ENCODE assay signal across 7 cellular contexts in the genomic region with DNA sequence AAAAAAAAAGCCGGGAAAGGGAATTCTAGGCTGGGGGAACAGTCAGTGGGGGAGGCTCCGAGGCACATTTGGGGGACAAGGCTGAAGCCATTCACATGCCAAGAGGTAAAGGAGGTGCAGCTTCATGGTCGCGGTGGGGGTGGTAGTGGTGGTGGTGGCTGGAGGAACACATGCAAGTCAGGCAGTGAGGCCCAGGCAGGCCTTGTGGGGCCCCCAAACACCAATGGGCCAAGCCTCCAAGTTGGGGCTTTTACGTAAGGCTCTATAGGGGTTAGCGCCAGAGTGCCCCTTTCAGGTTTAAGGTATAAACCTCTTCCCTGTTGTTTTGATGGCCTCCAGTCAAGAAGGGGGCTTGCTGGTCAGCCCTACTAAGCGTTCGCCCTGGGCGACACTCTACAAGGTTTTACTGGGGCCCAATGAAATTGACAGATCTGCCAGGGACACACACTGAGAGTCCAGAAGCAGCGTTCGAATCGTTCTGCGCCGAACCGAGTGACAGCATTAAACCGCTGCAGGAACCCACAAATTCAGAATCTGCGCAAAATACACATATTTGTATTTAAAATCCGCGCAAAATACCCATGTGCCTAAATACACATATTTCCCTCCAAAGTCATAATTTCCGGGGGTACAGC. TPM values are rescaled to one million over a fixed set of nuclear protein-coding genes. Genes with fewer than 3 reads are reported as not detected.
DNase-seq lines count a peak whose midpoint lies in the region; ATAC-seq and TF ChIP-seq lines count a peak whose summit lies in the region.

No MANE protein-coding gene starts in this region.

- WGBS in iPS DF 6.9 (ENCODE audit: insufficient coverage, insufficient read length) = no CpG with 5 or more reads among the region's 20 CpGs

- 0 out of 2 replicates have a peak, but pooled peaks cover 2% of the 10 kb centered on the region for H3K4me1 ChIP-seq in iPS DF 6.9 (ENCODE audit: control insufficient read depth, insufficient read depth, low read length)

- no peaks in the 10 kb centered on the region for H3K27me3 ChIP-seq in iPS DF 6.9 (ENCODE audit: control insufficient read depth, insufficient read depth, low read length)

- ATAC-seq in activated T-cell treated with anti-CD3 and anti-CD28 coated beads, Interleukin-2, amount 50 U/mL, for 72 hours (replicated peaks in 1 of 2) = no peak
- ATAC-seq in stimulated activated effector memory CD8-positive, alpha-beta T cell treated with anti-CD3 and anti-CD28 coated beads, Interleukin-12 subunit alpha, Interleukin-12 subunit beta, amount 100 ng/mL, for 72 hours = no peak
- no peak for ATAC-seq in GM18909 (IDR thresholded peaks at IDR 0.05; ENCODE audit: poor library complexity, unreplicated experiment)

- peak overlapping the region; percentile 82 for H3K27ac Mint-ChIP-seq in HFFc6
- peak overlapping the region; percentile 95 for H3K27ac Mint-ChIP-seq in activated T-cell treated with anti-CD3 and anti-CD28 coated beads, Interleukin-2, amount 50 U/mL, for 72 hours
- peak overlapping the region; percentile 96 for H3K27ac Mint-ChIP-seq in stimulated activated effector memory CD8-positive, alpha-beta T cell treated with anti-CD3 and anti-CD28 coated beads, Interleukin-12 subunit alpha, Interleukin-12 subunit beta, amount 100 ng/mL, for 72 hours

- no peaks in the 10 kb centered on the region for H3K9me3 ChIP-seq in iPS DF 6.9 (ENCODE audit: control insufficient read depth, insufficient read depth, low read length)

- H3K36me3 Mint-ChIP-seq in HFFc6 (ENCODE audit: low read depth) = peaks cover 13% of the 10 kb centered on the region; the same call in 1 of the 2 replicates
- H3K36me3 Mint-ChIP-seq in activated T-cell treated with anti-CD3 and anti-CD28 coated beads, Interleukin-2, amount 50 U/mL, for 72 hours (ENCODE audit: insufficient read depth in 2 of 2) = no peaks in the 10 kb centered on the region
- peaks cover 29% of the 10 kb centered on the region for H3K36me3 Mint-ChIP-seq in stimulated activated effector memory CD8-positive, alpha-beta T cell treated with anti-CD3 and anti-CD28 coated beads, Interleukin-12 subunit alpha, Interleukin-12 subunit beta, amount 100 ng/mL, for 72 hours

- peak overlapping the region; percentile 61; the same call in 1 of the 2 replicates for H3K4me3 ChIP-seq in iPS DF 6.9 (ENCODE audit: low read length)

- H3K27ac ChIP-seq in iPS DF 6.9 (ENCODE audit: low read length) = no peak overlapping the region

- no peaks in the 10 kb centered on the region for H3K36me3 ChIP-seq in iPS DF 6.9 (ENCODE audit: control insufficient read depth, insufficient read depth, low read length)

- no peak for TF ChIP-seq CTCF in HFFc6 (IDR thresholded peaks at IDR 0.05)

- peaks cover 29% of the 10 kb centered on the region for H3K4me1 Mint-ChIP-seq in HFFc6 (ENCODE audit: low read depth)
- H3K4me1 Mint-ChIP-seq in activated T-cell treated with anti-CD3 and anti-CD28 coated beads, Interleukin-2, amount 50 U/mL, for 72 hours (ENCODE audit: low read depth) = peaks cover 59% of the 10 kb centered on the region
- H3K4me1 Mint-ChIP-seq in stimulated activated effector memory CD8-positive, alpha-beta T cell treated with anti-CD3 and anti-CD28 coated beads, Interleukin-12 subunit alpha, Interleukin-12 subunit beta, amount 100 ng/mL, for 72 hours = peaks cover 52% of the 10 kb centered on the region

- H3K27me3 Mint-ChIP-seq in HFFc6 (ENCODE audit: insufficient read depth) = no peaks in the 10 kb centered on the region; the same call in 1 of the 2 replicates
- H3K27me3 Mint-ChIP-seq in activated T-cell treated with anti-CD3 and anti-CD28 coated beads, Interleukin-2, amount 50 U/mL, for 72 hours (ENCODE audit: low read depth) = no peaks in the 10 kb centered on the region

- no peak for DNase-seq in HFFc6
- peak in 1 of 2 donors; percentile 27 for DNase-seq in activated T-cell treated with anti-CD3 and anti-CD28 coated beads, Interleukin-2, amount 50 U/mL, for 72 hours
- no peak for DNase-seq in iPS DF 6.9 (ENCODE audit: low read depth, low spot score)
- no peak for DNase-seq in stimulated activated effector memory CD8-positive, alpha-beta T cell treated with anti-CD3 and anti-CD28 coated beads, Interleukin-12 subunit alpha, Interleukin-12 subunit beta, amount 100 ng/mL, for 72 hours (ENCODE audit: low spot score in 2 of 2)
- DNase-seq in effector CD8-positive, alpha-beta T cell (lab: John Stamatoyannopoulos, UW) = no peak
- DNase-seq in NK-92 (lab: John Stamatoyannopoulos, UW; ENCODE audit: unreplicated experiment) = no peak

- no peaks in the 10 kb centered on the region for H3K9me3 Mint-ChIP-seq in HFFc6
- no peaks in the 10 kb centered on the region for H3K9me3 Mint-ChIP-seq in activated T-cell treated with anti-CD3 and anti-CD28 coated beads, Interleukin-2, amount 50 U/mL, for 72 hours
- H3K9me3 Mint-ChIP-seq in stimulated activated effector memory CD8-positive, alpha-beta T cell treated with anti-CD3 and anti-CD28 coated beads, Interleukin-12 subunit alpha, Interleukin-12 subunit beta, amount 100 ng/mL, for 72 hours = no peaks in the 10 kb centered on the region

- peak overlapping the region; percentile 97 for H3K4me3 Mint-ChIP-seq in HFFc6
- H3K4me3 Mint-ChIP-seq in activated T-cell treated with anti-CD3 and anti-CD28 coated beads, Interleukin-2, amount 50 U/mL, for 72 hours = peak overlapping the region; percentile 82 to 93
- H3K4me3 Mint-ChIP-seq in stimulated activated effector memory CD8-positive, alpha-beta T cell treated with anti-CD3 and anti-CD28 coated beads, Interleukin-12 subunit alpha, Interleukin-12 subunit beta, amount 100 ng/mL, for 72 hours = peak overlapping the region; percentile 87

RNA-seq across cellular contexts. Expression of gene AP5S1, which starts 0.8 kb away (rescaled TPM):
- 10 to 100 TPM; 17.7 to 21.7 (median 19.4) TPM for total RNA-seq in HFFc6 (2021; fragmentation: NEBNext Ultra II Directional; extraction: Animal tissue kit (Norgen Biotek cat#: 25700))
- 10 to 100 TPM; 10.3 to 13.7 TPM for total RNA-seq in activated T-cell treated with anti-CD3 and anti-CD28 coated beads, Interleukin-2, amount 50 U/mL, for 72 hours

RNA-seq across cellular contexts. Expression of gene CDC25B, which starts 23.4 kb away (rescaled TPM):
- total RNA-seq in HFFc6 (2021; fragmentation: NEBNext Ultra II Directional; extraction: Animal tissue kit (Norgen Biotek cat#: 25700)) = 10 to 100 TPM; 44.9 to 92.6 (median 84.5) TPM
- total RNA-seq in activated T-cell treated with anti-CD3 and anti-CD28 coated beads, Interleukin-2, amount 50 U/mL, for 72 hours = 100 to 1,000 TPM; 121 to 128 TPM

RNA-seq across cellular contexts. Expression of gene MAVS, which starts 27.1 kb away (rescaled TPM):
- total RNA-seq in HFFc6 (2021; fragmentation: NEBNext Ultra II Directional; extraction: Animal tissue kit (Norgen Biotek cat#: 25700)) = 10 to 100 TPM; 38.8 to 44.8 (median 40.6) TPM
- 10 to 100 TPM; 27.9 to 29.8 TPM for total RNA-seq in activated T-cell treated with anti-CD3 and anti-CD28 coated beads, Interleukin-2, amount 50 U/mL, for 72 hours

RNA-seq across cellular contexts. Expression of gene CENPB, which starts 33.0 kb away (rescaled TPM):
- total RNA-seq in HFFc6 (2021; fragmentation: NEBNext Ultra II Directional; extraction: Animal tissue kit (Norgen Biotek cat#: 25700)) = 100 to 1,000 TPM; 109 to 128 (median 117) TPM
- total RNA-seq in activated T-cell treated with anti-CD3 and anti-CD28 coated beads, Interleukin-2, amount 50 U/mL, for 72 hours = 10 to 100 TPM; 30.4 to 31.5 TPM

RNA-seq across cellular contexts. Expression of gene SPEF1, which starts 38.3 kb away (rescaled TPM):
- total RNA-seq in HFFc6 (2021; fragmentation: NEBNext Ultra II Directional; extraction: Animal tissue kit (Norgen Biotek cat#: 25700)) = under 1 TPM in 5 of 6 experiments, not detected in 1; 0.19 to 0.48 (median 0.36) TPM
- under 1 TPM; 0.48 to 0.49 TPM for total RNA-seq in activated T-cell treated with anti-CD3 and anti-CD28 coated beads, Interleukin-2, amount 50 U/mL, for 72 hours
